In the genomic region with DNA sequence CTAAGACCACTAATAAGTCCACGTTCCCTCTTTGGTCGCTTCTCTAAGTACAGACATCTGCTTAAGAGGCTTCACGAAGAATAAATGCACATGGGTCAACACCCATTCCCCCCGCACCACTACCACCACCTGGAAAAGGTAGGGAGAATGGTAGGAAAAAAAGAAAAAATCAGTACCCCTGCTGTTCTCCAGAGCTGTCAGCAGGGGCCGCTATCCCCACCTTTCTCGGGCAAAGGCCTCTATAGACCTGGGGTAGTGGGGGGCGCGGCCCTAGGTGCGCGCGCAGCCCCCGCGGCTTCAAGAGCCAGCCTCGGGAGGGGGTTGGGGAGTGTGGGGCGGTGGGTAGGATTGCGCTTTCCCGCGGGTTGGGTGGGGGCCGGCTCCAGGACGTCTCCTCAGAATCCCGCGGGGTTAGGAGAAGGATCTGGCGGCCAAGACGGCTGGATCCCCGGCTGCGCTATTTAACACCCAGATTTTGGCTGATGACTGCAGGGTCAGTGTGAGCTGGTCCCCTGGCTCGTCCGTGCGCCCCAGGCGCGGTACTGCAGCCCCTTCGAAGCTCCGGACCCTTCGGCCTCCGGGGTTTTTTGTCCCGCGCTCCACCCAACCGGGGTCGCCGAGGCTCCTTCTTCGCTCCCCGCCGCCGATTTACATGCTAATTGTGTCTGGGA, we compare ENCODE assay signal across 8 cellular contexts. TPM values are rescaled to one million over a fixed set of nuclear protein-coding genes. Genes with fewer than 3 reads are reported as not detected.
DNase-seq lines count a peak whose midpoint lies in the region; ATAC-seq, FAIRE-seq and TF ChIP-seq lines count a peak whose summit lies in the region.

No MANE protein-coding gene starts in this region.

- TF ChIP-seq CTCF in CD8-positive, alpha-beta T cell (IDR thresholded peaks at IDR 0.05): peak; percentile 20
- TF ChIP-seq CTCF in kidney (IDR thresholded peaks at IDR 0.05; ENCODE audit: borderline replicate concordance, extremely low read depth, insufficient read depth): peak; percentile 77

- no peak for FAIRE-seq in RCC 7860 (lab: Jason Lieb, UNC)
- no peak for FAIRE-seq in kidney (lab: Jason Lieb, UNC)

- H3K9me3 ChIP-seq in CD8-positive, alpha-beta T cell (ENCODE audit: low read length): no peaks in the 10 kb centered on the region
- no peaks in the 10 kb centered on the region for H3K9me3 ChIP-seq in kidney (ENCODE audit: control insufficient read depth in 1 of 2, low read length in 2 of 2)

- H3K36me3 Mint-ChIP-seq in CD8-positive, alpha-beta T cell: no peaks in the 10 kb centered on the region

- no peak overlapping the region for H3K4me3 ChIP-seq in CD8-positive, alpha-beta T cell (ENCODE audit: low read depth, low read length)
- peak overlapping the region; percentile 52 to 74 for H3K4me3 ChIP-seq in kidney (ENCODE audit: low read length in 2 of 2)

- H3K27me3 Mint-ChIP-seq in CD8-positive, alpha-beta T cell (ENCODE audit: low read depth): peaks cover 56% of the 10 kb centered on the region

- no peak for DNase-seq in CD8-positive, alpha-beta T cell
- DNase-seq in RCC 7860 (ENCODE audit: low spot score): peak; percentile 69
- DNase-seq in cerebellum (ENCODE audit: low spot score): peak; percentile 76
- DNase-seq in kidney: peak; percentile 85
- peak; percentile 46 for DNase-seq in stimulated activated CD4-positive, alpha-beta T cell treated with anti-CD3 and anti-CD28 coated beads, Interleukin-1b, Interleukin-23, amount 100 ng/mL, for 48 hours
- no peak for DNase-seq in T1000 (lab: John Stamatoyannopoulos, UW)

- no peak overlapping the region for H3K27ac ChIP-seq in CD8-positive, alpha-beta T cell (ENCODE audit: low read depth, low read length)
- peak overlapping the region in 1 of 2 donors; percentile 3 for H3K27ac ChIP-seq in kidney (ENCODE audit: low read depth in 2 of 2, low read length in 2 of 2)

- H3K27ac Mint-ChIP-seq in CD8-positive, alpha-beta T cell: no peak overlapping the region

- intact Hi-C loops in CD8-positive, alpha-beta T cell (cut with DNase I, micrococcal nuclease): no loop called here
- intact Hi-C loops in kidney (cut with DNase I): no loop called here

- no peaks in the 10 kb centered on the region for H3K9me3 Mint-ChIP-seq in CD8-positive, alpha-beta T cell

- H3K27me3 ChIP-seq in CD8-positive, alpha-beta T cell (ENCODE audit: insufficient read depth, low read length): peaks cover 10% of the 10 kb centered on the region

- H3K4me1 ChIP-seq in CD8-positive, alpha-beta T cell (ENCODE audit: insufficient read depth, low read length): peaks cover 6% of the 10 kb centered on the region
- H3K4me1 ChIP-seq in kidney (ENCODE audit: control insufficient read depth in 1 of 2, insufficient read depth in 1 of 2, low read depth in 1 of 2, low read length in 2 of 2): peaks cover 8 to 11% of the 10 kb centered on the region in 2 donors

- no peak overlapping the region for H3K4me3 Mint-ChIP-seq in CD8-positive, alpha-beta T cell

- H3K9ac ChIP-seq in kidney (ENCODE audit: low read length in 2 of 2): peak overlapping the region in 1 of 2 donors; percentile 67

- no peaks in the 10 kb centered on the region for H3K36me3 ChIP-seq in CD8-positive, alpha-beta T cell (ENCODE audit: insufficient read depth, low read length)
- no peaks in the 10 kb centered on the region for H3K36me3 ChIP-seq in kidney (ENCODE audit: control insufficient read depth in 1 of 2, insufficient read depth in 2 of 2, low read length in 2 of 2)

- ATAC-seq in CD8-positive, alpha-beta T cell: peak; percentile 29
- ATAC-seq in GM19035 (IDR thresholded peaks at IDR 0.05; ENCODE audit: unreplicated experiment) (peak; percentile 43), HG03108 (IDR thresholded peaks at IDR 0.05; ENCODE audit: unreplicated experiment) (peak; percentile 32)

- POLR2A ChIA-PET in CD8-positive, alpha-beta T cell (lab: Charles Lee): no interaction called here

- H3K4me1 Mint-ChIP-seq in CD8-positive, alpha-beta T cell (ENCODE audit: low read depth): peaks cover 18% of the 10 kb centered on the region

- CTCF ChIA-PET in CD8-positive, alpha-beta T cell (lab: Charles Lee): no interaction called here

RNA-seq across cellular contexts. Expression of gene SEMA6A, which starts 1.6 kb away (rescaled TPM):
- total RNA-seq in CD8-positive, alpha-beta T cell: not detected
- 181 TPM for total RNA-seq in cerebellum
- total RNA-seq in kidney: 51.6 TPM
- polyA plus RNA-seq in kidney (ENCODE audit: insufficient read depth, low read depth, low replicate concordance): 4.0 TPM

Comparison
In these comparisons a context has a peak if more than half of its experiments do, and no peak if none do; other contexts are left out.
1. DNase-seq: peak in RCC 7860 (single experiment), cerebellum (single experiment), kidney (single experiment) and stimulated activated CD4-positive, alpha-beta T cell treated with anti-CD3 and anti-CD28 coated beads, Interleukin-1b, Interleukin-23, amount 100 ng/mL, for 48 hours (single experiment); none in CD8-positive, alpha-beta T cell (0 of 7) and T1000 (single experiment).
2. RNA of gene SEMA6A, which starts 1.6 kb away (total RNA-seq): 181 TPM in cerebellum (single experiment) and 51.6 TPM in kidney (single experiment); not detected in CD8-positive, alpha-beta T cell; every median in the first group is over 10 times any median in the second.
3. Peak in every context shown above with its lines, with median percentiles within 50 percentile points of each other: ATAC-seq.